In genomic region chr19:10749435-10750384, GRCh38 we compare ENCODE assay signal across 8 cellular contexts. TPM values are rescaled to one million over a fixed set of nuclear protein-coding genes. Genes with fewer than 3 reads are reported as not detected.
DNase-seq lines count a peak whose midpoint lies in the region; ATAC-seq, FAIRE-seq and TF ChIP-seq lines count a peak whose summit lies in the region.

No MANE protein-coding gene starts in this region.

- DNase-seq in CD14-positive monocyte (ENCODE audit: low spot score) (no peak), Peyer's patch (peak in 2 of 3 donors; percentile 84 to 88), endothelial cell of umbilical vein (ENCODE audit: low read depth, low spot score) (no peak), trophoblast cell (peak; percentile 35 to 41), NCI-H2081 (lab: John Stamatoyannopoulos, UW) (no peak), cerebellum (ENCODE audit: low spot score) (no peak)
- DNase-seq in stimulated activated CD4-positive, alpha-beta T cell treated with anti-CD3 and anti-CD28 coated beads, Interleukin-4, amount 100 ng/mL, for 4 hours, result no peak

- H3K27me3 ChIP-seq in Peyer's patch (no peaks in the 10 kb centered on the region), endothelial cell of umbilical vein (ENCODE audit: control insufficient read depth in 2 of 2, insufficient read depth in 2 of 2, low read length in 2 of 2) (no peaks in the 10 kb centered on the region), trophoblast cell (ENCODE audit: insufficient read depth, low read length) (no peaks in the 10 kb centered on the region)

- H4K8ac ChIP-seq in trophoblast cell (ENCODE audit: low read depth, low read length), result peak overlapping the region; percentile 14

- H3K14ac ChIP-seq in trophoblast cell (ENCODE audit: low read length), result no peak overlapping the region

- no peak overlapping the region for H2BK12ac ChIP-seq in trophoblast cell (ENCODE audit: low read length)

- CTCF ChIA-PET in endothelial cell of umbilical vein (lab: Charles Lee), result interaction anchor here (1.6 to 2.2 kb wide), 4 partner anchors 17 to 108 kb away, joined by 3 to 9 read pairs (median 7); partner anchors contain the start of gene DNM2

- H2AFZ ChIP-seq in endothelial cell of umbilical vein (ENCODE audit: low read depth, low read length), result no peak overlapping the region
- H2AFZ ChIP-seq in trophoblast cell (ENCODE audit: insufficient read depth, low read length, poor library complexity), result no peak overlapping the region

- no peak overlapping the region for H3K4me3 Mint-ChIP-seq in CD14-positive monocyte

- H4K91ac ChIP-seq in trophoblast cell (ENCODE audit: low read depth, low read length), result peak overlapping the region; percentile 53

- no peaks in the 10 kb centered on the region for H4K20me1 ChIP-seq in endothelial cell of umbilical vein (replicated peaks; ENCODE audit: control insufficient read depth, extremely low read depth, insufficient read depth, low read length)

- H3K4me2 ChIP-seq in endothelial cell of umbilical vein (ENCODE audit: insufficient read depth, low read length) (no peak overlapping the region), trophoblast cell (ENCODE audit: low read length) (no peak overlapping the region)

- peak overlapping the region; percentile 65 for H3K18ac ChIP-seq in trophoblast cell (ENCODE audit: low read length)

- H3K9me1 ChIP-seq in endothelial cell of umbilical vein (replicated peaks; ENCODE audit: control insufficient read depth, extremely low read depth, insufficient read depth, low read length), result no peaks in the 10 kb centered on the region

- H3K23ac ChIP-seq in trophoblast cell (ENCODE audit: low read length), result no peak overlapping the region

- H3K79me2 ChIP-seq in endothelial cell of umbilical vein (ENCODE audit: control insufficient read depth, insufficient read depth, low read length) (peaks cover 80% of the 10 kb centered on the region), trophoblast cell (ENCODE audit: control insufficient read depth, insufficient read depth, low read length, poor library complexity) (peaks cover 21% of the 10 kb centered on the region)

- H3K36me3 ChIP-seq in Peyer's patch, result no peaks in the 10 kb centered on the region
- no peaks in the 10 kb centered on the region for H3K36me3 ChIP-seq in endothelial cell of umbilical vein (ENCODE audit: control insufficient read depth in 2 of 2, extremely low read depth in 1 of 2, insufficient read depth in 2 of 2, low read length in 2 of 2)
- H3K36me3 ChIP-seq in trophoblast cell (ENCODE audit: control insufficient read depth in 1 of 2, insufficient read depth in 2 of 2, low read length in 2 of 2), result peaks cover 0 to 1% of the 10 kb centered on the region in 2 experiments

- H3K4me1 ChIP-seq in Peyer's patch, result peaks cover 0 to 76% (median 40%) of the 10 kb centered on the region in 4 donors
- peaks cover 27% of the 10 kb centered on the region for H3K4me1 ChIP-seq in endothelial cell of umbilical vein (ENCODE audit: control insufficient read depth, extremely low read depth, insufficient read depth, low read length)
- H3K4me1 ChIP-seq in trophoblast cell (ENCODE audit: control insufficient read depth in 1 of 2, insufficient read depth in 2 of 2, low read length in 2 of 2), result peaks cover 34% of the 10 kb centered on the region in 2 experiments

- peak overlapping the region; percentile 85 to 97 (median 93) for H3K27ac Mint-ChIP-seq in CD14-positive monocyte

- peak overlapping the region; percentile 0 for H2BK120ac ChIP-seq in trophoblast cell (ENCODE audit: insufficient read depth, low read length, poor library complexity)

- H3K36me3 Mint-ChIP-seq in CD14-positive monocyte, result peaks cover 8 to 16% of the 10 kb centered on the region in 2 donors

- TF ChIP-seq CTCF in CD14-positive monocyte (IDR thresholded peaks at IDR 0.05) (no peak), Peyer's patch (IDR thresholded peaks at IDR 0.05) (no peak), endothelial cell of umbilical vein (IDR thresholded peaks at IDR 0.05; ENCODE audit: extremely low read depth in 1 of 2, insufficient read depth in 1 of 2, low read depth in 1 of 2, low read length in 2 of 2) (no peak)

- no peaks in the 10 kb centered on the region for H3K79me1 ChIP-seq in trophoblast cell (ENCODE audit: low read length)

- ATAC-seq in HG03469 (IDR thresholded peaks at IDR 0.05; ENCODE audit: unreplicated experiment), result no peak

- H2AK5ac ChIP-seq in trophoblast cell (ENCODE audit: low read length), result no peak overlapping the region

- H4K12ac ChIP-seq in trophoblast cell (ENCODE audit: low read depth, low read length), result no peak overlapping the region

- peaks cover 75% of the 10 kb centered on the region for H3K4me1 Mint-ChIP-seq in CD14-positive monocyte

- H3K9me3 Mint-ChIP-seq in CD14-positive monocyte, result no peaks in the 10 kb centered on the region

- peak overlapping the region; percentile 60 for H3K4ac ChIP-seq in trophoblast cell (ENCODE audit: low read depth, low read length)

- no peak overlapping the region for H3K9ac ChIP-seq in endothelial cell of umbilical vein (replicated peaks; ENCODE audit: extremely low read depth, insufficient read depth, low read length)
- H3K9ac ChIP-seq in trophoblast cell (ENCODE audit: low read length), result no peak overlapping the region

- TF ChIP-seq POLR2A in Peyer's patch (IDR thresholded peaks at IDR 0.05) (peak; percentile 56 to 63), endothelial cell of umbilical vein (IDR thresholded peaks at IDR 0.05; ENCODE audit: low read depth, low read length) (no peak)

- no peak overlapping the region for H2BK5ac ChIP-seq in trophoblast cell (ENCODE audit: low read depth, low read length, poor library complexity)

- dilution Hi-C loops in endothelial cell of umbilical vein (cut with MboI; ENCODE audit: extremely low pct_ligation_motif_present, low sequenced_read_pairs), result no loop called here

- H3K27ac ChIP-seq in Peyer's patch (peak overlapping the region; percentile 8 to 98 (median 85)), endothelial cell of umbilical vein (ENCODE audit: insufficient read depth, low read depth, low read length) (peak overlapping the region; percentile 15), trophoblast cell (ENCODE audit: low read depth, low read length) (peak overlapping the region; percentile 36)

- POLR2A ChIA-PET in endothelial cell of umbilical vein (lab: Charles Lee), result no interaction called here

- H3K4me3 ChIP-seq in Peyer's patch, result peak overlapping the region in 2 of 4 donors; percentile 18 to 30
- no peak overlapping the region for H3K4me3 ChIP-seq in endothelial cell of umbilical vein (replicated peaks in 1 of 3; ENCODE audit: insufficient read depth in 1 of 3, low read depth in 1 of 3, low read length in 3 of 3)
- no peak overlapping the region for H3K4me3 ChIP-seq in trophoblast cell (ENCODE audit: low read depth, low read length)

- intact Hi-C loops in CD14-positive monocyte (cut with micrococcal nuclease) (no loop called here), endothelial cell of umbilical vein (cut with micrococcal nuclease) (no loop called here)

- H3K9me3 ChIP-seq in Peyer's patch (no peaks in the 10 kb centered on the region), endothelial cell of umbilical vein (replicated peaks; ENCODE audit: control insufficient read depth, insufficient read depth, low read length) (no peaks in the 10 kb centered on the region), trophoblast cell (ENCODE audit: insufficient read depth, low read depth, low read length) (peaks cover 1% of the 10 kb centered on the region)

- peaks cover 0 to 4% (median 0%) of the 10 kb centered on the region in 3 donors for H3K27me3 Mint-ChIP-seq in CD14-positive monocyte (ENCODE audit: low read depth in 3 of 3)

- FAIRE-seq in endothelial cell of umbilical vein (lab: Jason Lieb, UNC), result no peak

- no TSS peak for BruUV-seq in endothelial cell of umbilical vein (replicated peaks; lab: Mats Ljungman, UMichigan)

- WGBS in trophoblast cell (ENCODE audit: extremely low coverage, insufficient coverage, insufficient read length), result no CpG with 5 or more reads among the region's 13 CpGs

TF ChIP-seq in endothelial cell of umbilical vein, 7 proteins besides CTCF, POLR2A, EP300 and RAD21 (continues in another document):
- no peak for TF ChIP-seq JUN (IDR thresholded peaks at IDR 0.05; ENCODE audit: borderline replicate concordance, insufficient read depth, insufficient read length, low read depth)
- TF ChIP-seq MYC (IDR thresholded peaks at IDR 0.05; ENCODE audit: low read depth, low read length), result no peak
- TF ChIP-seq MAX (IDR thresholded peaks at IDR 0.05; ENCODE audit: insufficient read depth, insufficient read length), result no peak
- TF ChIP-seq FOS (IDR thresholded peaks at IDR 0.05; ENCODE audit: borderline replicate concordance, insufficient read depth, low read length), result no peak
- no peak for TF ChIP-seq EZH2 (IDR thresholded peaks at IDR 0.05; ENCODE audit: borderline replicate concordance, low read depth, low read length, severe bottlenecking)

RNA-seq across cellular contexts. Expression of gene DNM2, which starts 31.8 kb away (rescaled TPM):
- polyA plus RNA-seq in CD14-positive monocyte (10 to 100 TPM; 53.0 to 69.5 TPM), endothelial cell of umbilical vein (81.8 and 89.9 TPM in 2 replicates)
- total RNA-seq in Peyer's patch (100 to 1,000 TPM; 353 to 827 (median 464) TPM), endothelial cell of umbilical vein (164 and 175 TPM in 2 replicates), cerebellum (67.1 TPM)
- polyA plus RNA-seq in endothelial cell of umbilical vein (2011; cell fraction: cytosol; rRNA removed), result 59.6 and 61.8 TPM in 2 replicates
- 239 and 272 TPM in 2 replicates for polyA plus RNA-seq in endothelial cell of umbilical vein (2011; cell fraction: nucleus; rRNA removed)
- 107 and 132 TPM in 2 replicates for polyA plus RNA-seq in endothelial cell of umbilical vein (2012)
- polyA minus RNA-seq in endothelial cell of umbilical vein, result 201 and 205 TPM in 2 replicates
- polyA minus RNA-seq in endothelial cell of umbilical vein (2011; cell fraction: cytosol; rRNA and poly(A)+ RNA removed), result 86.9 TPM
- polyA minus RNA-seq in endothelial cell of umbilical vein (2011; cell fraction: nucleus; rRNA and poly(A)+ RNA removed), result 220 and 223 TPM in 2 replicates
- polyA plus RNA-seq in trophoblast cell (2013), result 95.3 and 98.4 TPM in 2 replicates

RNA-seq across cellular contexts. Expression of gene QTRT1, which starts 48.5 kb away (rescaled TPM):
- polyA plus RNA-seq in CD14-positive monocyte (10 to 100 TPM in 1 of 2 donors, 1 to 10 TPM in 1; 9.9 to 12.3 TPM), endothelial cell of umbilical vein (61.0 and 64.9 TPM in 2 replicates)
- total RNA-seq in Peyer's patch (10 to 100 TPM; 25.9 to 85.0 (median 38.3) TPM), endothelial cell of umbilical vein (38.2 and 41.7 TPM in 2 replicates), cerebellum (28.1 TPM)
- 36.7 and 47.9 TPM in 2 replicates for polyA plus RNA-seq in endothelial cell of umbilical vein (2011; cell fraction: cytosol; rRNA removed)
- 149 and 158 TPM in 2 replicates for polyA plus RNA-seq in endothelial cell of umbilical vein (2011; cell fraction: nucleus; rRNA removed)
- polyA plus RNA-seq in endothelial cell of umbilical vein (2012), result 39.2 and 46.7 TPM in 2 replicates
- polyA minus RNA-seq in endothelial cell of umbilical vein, result 13.0 and 17.8 TPM in 2 replicates
- polyA minus RNA-seq in endothelial cell of umbilical vein (2011; cell fraction: cytosol; rRNA and poly(A)+ RNA removed), result 16.8 TPM
- polyA minus RNA-seq in endothelial cell of umbilical vein (2011; cell fraction: nucleus; rRNA and poly(A)+ RNA removed), result 16.3 and 22.8 TPM in 2 replicates
- 8.4 and 8.7 TPM in 2 replicates for polyA plus RNA-seq in trophoblast cell (2013)

Comparison
In these comparisons a context has a peak if more than half of its experiments do, and no peak if none do; other contexts are left out.
1. DNase-seq: peak in Peyer's patch (2 of 3) and trophoblast cell (2 of 2); none in CD14-positive monocyte (single experiment), endothelial cell of umbilical vein (single experiment), NCI-H2081 (0 of 2), cerebellum (single experiment) and stimulated activated CD4-positive, alpha-beta T cell treated with anti-CD3 and anti-CD28 coated beads, Interleukin-4, amount 100 ng/mL, for 4 hours (0 of 2).
2. H3K27ac ChIP-seq: peak in every context shown above with its lines; median percentile 85 in Peyer's patch; 36 in trophoblast cell; 15 in endothelial cell of umbilical vein.